Comparison of ENCODE assay signal across 7 cellular contexts in genomic region chr20:1225729-1226313, GRCh38. TPM values are rescaled to one million over a fixed set of nuclear protein-coding genes. Genes with fewer than 3 reads are reported as not detected.
A peak's percentile ranks its signal among the peaks of the same experiment; 100 is the strongest.
DNase-seq lines count a peak whose midpoint lies in the region; ATAC-seq and TF ChIP-seq lines count a peak whose summit lies in the region.

Gene RAD21L1 (plus strand): TSS chr20:1226044. CDS start chr20:1228454, 2,410 bp downstream.

- H3K27ac ChIP-seq in right lobe of liver = no peak within 1 kb of the TSS

- peaks cover 0 to 13% of the 10 kb centered on the region in 2 donors for H3K27me3 ChIP-seq in right lobe of liver

- DNase-seq in NCI-H1105 treated with DMSO at 0.1 percent for 48 hours (lab: John Stamatoyannopoulos, UW) (peak; percentile 64), dermis microvascular lymphatic vessel endothelial cell (ENCODE audit: low read depth in 2 of 2) (peak; percentile 43 to 90), right lobe of liver (peak; percentile 88 to 90 (median 88))
- DNase-seq in activated CD4-positive, alpha-beta T cell treated with anti-CD3 and anti-CD28 coated beads, Interleukin-2, amount 50 U/mL, for 48 hours = peak; percentile 77 to 80
- DNase-seq in stimulated activated CD4-positive, alpha-beta T cell treated with anti-CD3 and anti-CD28 coated beads, Interleukin-2, amount 100 ng/mL, for 24 hours = peak; percentile 79 to 83

- peak within 1 kb of the TSS; percentile 50 to 60 (median 52) for H3K4me3 ChIP-seq in right lobe of liver

- H3K9me3 ChIP-seq in right lobe of liver = no peaks in the 10 kb centered on the region

- ATAC-seq in right lobe of liver = peak; percentile 96 to 98 (median 96)
- ATAC-seq in HG02763 (IDR thresholded peaks at IDR 0.05; ENCODE audit: unreplicated experiment) = no peak

- TF ChIP-seq POLR2A in GM15510 (IDR thresholded peaks at IDR 0.05; ENCODE audit: borderline replicate concordance, extremely low read depth, insufficient read length) = peak; percentile 18
- TF ChIP-seq POLR2A in right lobe of liver (IDR thresholded peaks at IDR 0.05) = no peak

- H3K36me3 ChIP-seq in right lobe of liver = no peaks in the 10 kb centered on the region

- TF ChIP-seq CTCF in right lobe of liver (IDR thresholded peaks at IDR 0.05) = no peak

- H3K4me1 ChIP-seq in right lobe of liver = peaks cover 0 to 5% (median 0%) of the 10 kb centered on the region in 4 donors

- WGBS in right lobe of liver (ENCODE audit: insufficient coverage, low coverage, low lambda C conversion rate, missing lambda C conversion rate) = 2% methylated on average over 24 of the region's 66 CpGs

- intact Hi-C loops in right lobe of liver (cut with DNase I) = no loop called here

RNA-seq across cellular contexts. Expression of gene RAD21L1, which starts in this region (rescaled TPM):
- total RNA-seq in dermis microvascular lymphatic vessel endothelial cell = not detected in 2 replicates
- total RNA-seq in right lobe of liver = not detected

Comparison
In these comparisons a context has a peak if more than half of its experiments do, and no peak if none do; other contexts are left out.
1. Peak in DNase-seq in dermis microvascular lymphatic vessel endothelial cell; RNA of the gene not detected or under 1 TPM.
2. Peak in DNase-seq, ATAC-seq and H3K4me3 ChIP-seq in right lobe of liver; RNA of the gene not detected or under 1 TPM.